16 cellular contexts compared by ENCODE assay signal in genomic region chr10:52170776-52171175, GRCh38.
DNase-seq lines count a peak whose midpoint lies in the region; ATAC-seq and TF ChIP-seq lines count a peak whose summit lies in the region.
"Had no signal": no experiment of that assay in that cellular context is flagged by ENCODE, and none has a peak within 500 bp of the region (broad histone marks: within the 10 kb centered on the region; RNA-seq: fewer than 3 reads in every experiment).

No MANE protein-coding gene starts in this region.

- no peak for ATAC-seq in lower lobe of right lung
- ATAC-seq: Panc1 had no signal

- DNase-seq in NT2/D1 (ENCODE audit: low read depth, low spot score) (peak; percentile 60), iPS DF 6.9 (ENCODE audit: low read depth, low spot score) (peak; percentile 37), renal cortical epithelial cell (ENCODE audit: low read depth) (peak; percentile 7), HPDE6-E6E7 (ENCODE audit: extremely low spot score) (no peak), NCI-H1105 treated with DMSO at 0.1 percent for 48 hours (lab: John Stamatoyannopoulos, UW) (no peak), lower lobe of right lung (no peak)
- DNase-seq: BE2C; CD4-positive, alpha-beta memory T cell; DMS79 treated with DMSO at 0.1 percent for 48 hours; GDM1; NCI-H1436; NCI-H2081; NCI-H226; Right ventricle myocardium superior had no signal

- H3K36me3 ChIP-seq in HUES48 (ENCODE audit: control insufficient read depth, insufficient read depth, low read length): no peaks in the 10 kb centered on the region
- no peaks in the 10 kb centered on the region for H3K36me3 ChIP-seq in NT2/D1 (ENCODE audit: insufficient read depth, insufficient read length, low read length)
- H3K36me3 ChIP-seq in iPS DF 6.9 (ENCODE audit: control insufficient read depth, insufficient read depth, low read length): no peaks in the 10 kb centered on the region
- H3K36me3 ChIP-seq in lower lobe of right lung: no peaks in the 10 kb centered on the region
- H3K36me3 ChIP-seq: BE2C had no signal

- H3K4me1 ChIP-seq in HUES48 (ENCODE audit: control insufficient read depth, insufficient read depth, low read length) (peaks cover 25% of the 10 kb centered on the region), NT2/D1 (ENCODE audit: insufficient read depth, insufficient read length) (no peaks in the 10 kb centered on the region), iPS DF 6.9 (ENCODE audit: control insufficient read depth, insufficient read depth, low read length) (no peaks in the 10 kb centered on the region; the same call in 1 of the 2 replicates), lower lobe of right lung (no peaks in the 10 kb centered on the region)
- H3K4me1 ChIP-seq: BE2C had no signal

- no peak overlapping the region for H3K4me3 ChIP-seq in HUES48 (ENCODE audit: low read depth, low read length)
- H3K4me3 ChIP-seq in NT2/D1 (ENCODE audit: insufficient read length, low read depth): no peak overlapping the region
- no peak overlapping the region for H3K4me3 ChIP-seq in iPS DF 6.9 (ENCODE audit: low read length)
- H3K4me3 ChIP-seq in lower lobe of right lung: no peak overlapping the region

- H3K27ac ChIP-seq in HUES48 (ENCODE audit: low read depth, low read length): peak overlapping the region; percentile 61
- no peak overlapping the region for H3K27ac ChIP-seq in iPS DF 6.9 (ENCODE audit: low read length)
- H3K27ac ChIP-seq in lower lobe of right lung: no peak overlapping the region

- H3K27me3 ChIP-seq in HUES48 (ENCODE audit: control insufficient read depth, insufficient read depth, low read length) (no peaks in the 10 kb centered on the region), NT2/D1 (ENCODE audit: insufficient read depth, insufficient read length) (no peaks in the 10 kb centered on the region), iPS DF 6.9 (ENCODE audit: control insufficient read depth, insufficient read depth, low read length) (no peaks in the 10 kb centered on the region), lower lobe of right lung (ENCODE audit: low read depth) (no peaks in the 10 kb centered on the region)
- H3K27me3 ChIP-seq: BE2C had no signal

- WGBS in iPS DF 6.9 (ENCODE audit: insufficient coverage, insufficient read length): no CpG with 5 or more reads among the region's 4 CpGs

- peaks cover 4% of the 10 kb centered on the region; the same call in 1 of the 2 replicates for H3K9me3 ChIP-seq in HUES48 (ENCODE audit: control insufficient read depth, insufficient read depth, low read length)
- H3K9me3 ChIP-seq in NT2/D1 (ENCODE audit: insufficient read depth, low read length): peaks cover 9% of the 10 kb centered on the region; the same call in 1 of the 2 replicates
- H3K9me3 ChIP-seq in iPS DF 6.9 (ENCODE audit: control insufficient read depth, insufficient read depth, low read length): no peaks in the 10 kb centered on the region
- no peaks in the 10 kb centered on the region for H3K9me3 ChIP-seq in lower lobe of right lung
- H3K9me3 ChIP-seq: BE2C had no signal

- no peak overlapping the region for H3K9ac ChIP-seq in HUES48 (ENCODE audit: low read depth, low read length)
- H3K9ac ChIP-seq in NT2/D1 (ENCODE audit: insufficient read length, low read depth): no peak overlapping the region

- no peak for TF ChIP-seq CTCF in lower lobe of right lung (IDR thresholded peaks at IDR 0.05)

- intact Hi-C loops in lower lobe of right lung (cut with DNase I): no loop called here

Comparison
In these comparisons a context has a peak if more than half of its experiments do, and no peak if none do; other contexts are left out.
1. DNase-seq: peak in NT2/D1 (single experiment), iPS DF 6.9 (single experiment) and renal cortical epithelial cell (single experiment); none in HPDE6-E6E7 (single experiment), NCI-H1105 treated with DMSO at 0.1 percent for 48 hours (single experiment) and lower lobe of right lung (single experiment).